Comparison of ENCODE assay signal across 10 cellular contexts in the genomic region with DNA sequence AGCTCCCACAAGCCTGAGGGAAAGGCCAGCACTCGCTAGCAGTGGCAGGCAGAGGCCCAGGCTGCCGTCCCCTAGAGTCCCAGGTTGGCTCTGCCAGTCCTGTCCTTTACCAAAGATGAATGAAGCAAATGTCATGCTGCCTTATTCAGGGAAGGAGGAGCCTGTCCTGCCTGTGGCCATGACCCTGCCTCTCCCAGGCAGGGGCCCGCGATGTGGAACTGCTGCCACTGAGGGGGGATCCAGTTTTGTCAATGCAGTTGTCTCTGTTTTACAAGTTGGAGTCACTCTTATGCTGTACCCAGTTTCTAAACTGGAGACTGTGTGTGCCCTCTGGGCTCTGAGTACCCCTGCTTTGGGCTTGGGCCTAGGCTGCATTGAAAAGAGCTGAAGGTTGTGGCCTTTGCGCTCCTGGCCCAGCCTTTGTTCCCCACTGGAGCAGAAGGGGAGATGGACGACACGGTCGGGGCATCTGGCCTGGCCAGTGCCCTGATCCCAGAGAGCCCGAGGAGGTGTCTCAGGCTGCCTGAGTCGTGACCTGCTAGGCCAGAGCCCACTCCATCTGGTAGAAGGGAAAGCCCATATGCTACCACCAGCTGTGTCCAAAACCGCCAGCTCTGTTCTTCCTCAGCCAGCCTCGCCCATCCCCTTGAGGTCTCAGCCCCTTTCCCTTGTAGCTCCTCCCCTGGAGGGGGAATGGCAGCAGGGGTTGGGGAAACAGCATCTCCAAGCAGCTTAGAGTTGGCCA. TPM values are rescaled to one million over a fixed set of nuclear protein-coding genes. Genes with fewer than 3 reads are reported as not detected.
A peak's percentile ranks its signal among the peaks of the same experiment; 100 is the strongest.
DNase-seq lines count a peak whose midpoint lies in the region; ATAC-seq and TF ChIP-seq lines count a peak whose summit lies in the region.
"Had no signal": no experiment of that assay in that cellular context is flagged by ENCODE, and none has a peak within 500 bp of the region (broad histone marks: within the 10 kb centered on the region; RNA-seq: fewer than 3 reads in every experiment).

No MANE protein-coding gene starts in this region.

- H3K4me1 ChIP-seq in SK-N-SH (ENCODE audit: control insufficient read depth in 1 of 2, insufficient read depth in 2 of 2, low read depth in 1 of 2, low read length in 1 of 2) = peaks cover 0 to 53% of the 10 kb centered on the region in 2 experiments; a peak in 2 of 4 replicates

- peaks cover 29 to 62% of the 10 kb centered on the region in 2 experiments for H3K36me3 ChIP-seq in SK-N-SH (replicated peaks in 1 of 2; ENCODE audit: control insufficient read depth in 1 of 2, insufficient read depth in 2 of 2, low read length in 1 of 2)

- no peaks in the 10 kb centered on the region for H3K27me3 ChIP-seq in SK-N-SH (ENCODE audit: insufficient read depth)

- CTCF ChIA-PET in SK-N-SH (lab: Yijun Ruan, JAX) = interaction anchor here (0.8 to 14.8 kb wide), 11 partner anchors 14 to 269 kb away, joined by 3 to 233 read pairs (median 5); no protein-coding TSS in a partner anchor

- peaks cover 11% of the 10 kb centered on the region for H4K20me1 ChIP-seq in SK-N-SH (ENCODE audit: insufficient read depth)

- TF ChIP-seq EP300 in SK-N-SH (IDR thresholded peaks at IDR 0.05; ENCODE audit: borderline replicate concordance in 1 of 2, low read depth in 1 of 2, low read length in 1 of 2) = no peak

- no peaks in the 10 kb centered on the region for H3K9me2 ChIP-seq in SK-N-SH

- H2AFZ ChIP-seq in SK-N-SH (ENCODE audit: low read depth) = no peak overlapping the region

- no peaks in the 10 kb centered on the region for H3K9me3 Mint-ChIP-seq in stimulated activated naive CD8-positive, alpha-beta T cell treated with anti-CD3 and anti-CD28 coated beads, Interleukin-15, Interleukin-2, amounts not matched to agents 100 ng/mL and 50 ng/mL, for 24 hours
- H3K9me3 Mint-ChIP-seq in glutamatergic neuron (ENCODE audit: unreplicated experiment) = peaks cover 30% of the 10 kb centered on the region

- H3K4me3 ChIP-seq in SK-N-SH (ENCODE audit: low read depth in 2 of 2, low read length in 1 of 2) = no peak overlapping the region

- no peak overlapping the region for H3K9ac ChIP-seq in SK-N-SH
- H3K9ac ChIP-seq: KMS-11 had no signal

- H3K27me3 Mint-ChIP-seq in stimulated activated naive CD8-positive, alpha-beta T cell treated with anti-CD3 and anti-CD28 coated beads, Interleukin-15, Interleukin-2, amounts not matched to agents 100 ng/mL and 50 ng/mL, for 24 hours = no peaks in the 10 kb centered on the region
- H3K27me3 Mint-ChIP-seq in glutamatergic neuron (ENCODE audit: unreplicated experiment) = peaks cover 28% of the 10 kb centered on the region

- no peak for ATAC-seq in stimulated activated naive CD8-positive, alpha-beta T cell treated with anti-CD3 and anti-CD28 coated beads, Interleukin-15, Interleukin-2, amounts not matched to agents 100 U/mL and 50 U/mL, for 24 hours
- no peak for ATAC-seq in HG03095 (IDR thresholded peaks at IDR 0.05; ENCODE audit: unreplicated experiment)
- no peak for ATAC-seq in GM18907 (IDR thresholded peaks at IDR 0.05; ENCODE audit: unreplicated experiment)

- no peaks in the 10 kb centered on the region for H3K9me3 ChIP-seq in SK-N-SH

- no peak overlapping the region for H3K4me3 Mint-ChIP-seq in stimulated activated naive CD8-positive, alpha-beta T cell treated with anti-CD3 and anti-CD28 coated beads, Interleukin-15, Interleukin-2, amounts not matched to agents 100 ng/mL and 50 ng/mL, for 24 hours
- peak overlapping the region; percentile 68 for H3K4me3 Mint-ChIP-seq in glutamatergic neuron (ENCODE audit: unreplicated experiment)

- H3K27ac Mint-ChIP-seq in stimulated activated naive CD8-positive, alpha-beta T cell treated with anti-CD3 and anti-CD28 coated beads, Interleukin-15, Interleukin-2, amounts not matched to agents 100 ng/mL and 50 ng/mL, for 24 hours = peak overlapping the region; percentile 52
- peak overlapping the region; percentile 99 for H3K27ac Mint-ChIP-seq in glutamatergic neuron (ENCODE audit: unreplicated experiment)

- POLR2A ChIA-PET in SK-N-SH (lab: Yijun Ruan, JAX) = interaction anchor here (0.6 to 5.1 kb wide), 19 partner anchors 11 to 855 kb away, joined by 3 to 36 read pairs (median 3); a partner anchor contains a TSS

- peaks cover 45% of the 10 kb centered on the region for H3F3A ChIP-seq in SK-N-SH (replicated peaks; ENCODE audit: insufficient read depth)

- peaks cover 58% of the 10 kb centered on the region for H3K4me1 Mint-ChIP-seq in stimulated activated naive CD8-positive, alpha-beta T cell treated with anti-CD3 and anti-CD28 coated beads, Interleukin-15, Interleukin-2, amounts not matched to agents 100 ng/mL and 50 ng/mL, for 24 hours (ENCODE audit: low read depth)
- H3K4me1 Mint-ChIP-seq in glutamatergic neuron (ENCODE audit: low read depth, unreplicated experiment) = peaks cover 55% of the 10 kb centered on the region

- no peak overlapping the region for H3K4me2 ChIP-seq in SK-N-SH
- H3K4me2 ChIP-seq: KMS-11 had no signal

- 81% methylated on average over 9 of the region's 12 CpGs for WGBS in SK-N-SH (ENCODE audit: low lambda C conversion rate)

- peaks cover 17% of the 10 kb centered on the region; the same call in 1 of the 2 replicates for H3K79me2 ChIP-seq in SK-N-SH (ENCODE audit: insufficient read depth)

- TF ChIP-seq RAD21 in SK-N-SH (IDR thresholded peaks at IDR 0.05; ENCODE audit: low read length) = no peak

- TF ChIP-seq CTCF in SK-N-SH (IDR thresholded peaks at IDR 0.05) = no peak
- no peak for TF ChIP-seq CTCF in glutamatergic neuron (IDR thresholded peaks at IDR 0.05; ENCODE audit: partially characterized antibody, unreplicated experiment)

- peak overlapping the region in 1 of 2 experiments; percentile 80; a peak in 2 of 4 replicates for H3K27ac ChIP-seq in SK-N-SH (ENCODE audit: low read depth in 2 of 2, low read length in 1 of 2)
- H3K27ac ChIP-seq: KMS-11 had no signal

- DNase-seq in stimulated activated naive CD8-positive, alpha-beta T cell treated with anti-CD3 and anti-CD28 coated beads, Interleukin-15, Interleukin-2, amounts not matched to agents 100 U/mL and 50 U/mL, for 24 hours = no peak
- DNase-seq in SK-N-SH (peak; percentile 84), glutamatergic neuron (peak; percentile 91), ureter (ENCODE audit: low spot score) (no peak), NCI-H1436 treated with DMSO at 0.1 percent for 48 hours (lab: John Stamatoyannopoulos, UW) (no peak)
- DNase-seq: occipital lobe had no signal

- peaks cover 24% of the 10 kb centered on the region for H3K36me3 Mint-ChIP-seq in stimulated activated naive CD8-positive, alpha-beta T cell treated with anti-CD3 and anti-CD28 coated beads, Interleukin-15, Interleukin-2, amounts not matched to agents 100 ng/mL and 50 ng/mL, for 24 hours (ENCODE audit: low read depth)
- no peaks in the 10 kb centered on the region for H3K36me3 Mint-ChIP-seq in glutamatergic neuron (ENCODE audit: unreplicated experiment)

TF ChIP-seq in SK-N-SH, 30 proteins besides CTCF, POLR2A, EP300 and RAD21:
- 0 out of 2 replicates have a peak, but pooled peaks have one; percentile 10 for TF ChIP-seq POLR2AphosphoS5 (IDR thresholded peaks at IDR 0.05; ENCODE audit: low read depth, low read length)
- TF ChIP-seq, protein P1, sequence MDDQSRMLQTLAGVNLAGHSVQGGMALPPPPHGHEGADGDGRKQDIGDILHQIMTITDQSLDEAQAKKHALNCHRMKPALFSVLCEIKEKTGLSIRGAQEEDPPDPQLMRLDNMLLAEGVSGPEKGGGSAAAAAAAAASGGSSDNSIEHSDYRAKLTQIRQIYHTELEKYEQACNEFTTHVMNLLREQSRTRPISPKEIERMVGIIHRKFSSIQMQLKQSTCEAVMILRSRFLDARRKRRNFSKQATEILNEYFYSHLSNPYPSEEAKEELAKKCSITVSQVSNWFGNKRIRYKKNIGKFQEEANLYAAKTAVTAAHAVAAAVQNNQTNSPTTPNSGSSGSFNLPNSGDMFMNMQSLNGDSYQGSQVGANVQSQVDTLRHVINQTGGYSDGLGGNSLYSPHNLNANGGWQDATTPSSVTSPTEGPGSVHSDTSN (IDR thresholded peaks at IDR 0.05) = peak; percentile 9; the same call in 1 of the 2 replicates
- no peak for TF ChIP-seq RCOR1 (IDR thresholded peaks at IDR 0.05; ENCODE audit: low read length)
- peak; percentile 37 for TF ChIP-seq CHD2 (IDR thresholded peaks at IDR 0.05; ENCODE audit: low read length, partially characterized antibody)
- TF ChIP-seq EZH2phosphoT487 (IDR thresholded peaks at IDR 0.05; ENCODE audit: borderline replicate concordance, low read depth) = no peak

RNA-seq across cellular contexts. Expression of a gene that starts 5.5 kb away (rescaled TPM):
- 75.1 and 78.0 TPM in 2 replicates for polyA plus RNA-seq in SK-N-SH (2012; rRNA removed)
- 27.3 and 43.1 TPM in 2 replicates for polyA plus RNA-seq in SK-N-SH (2012; cell fraction: cytosol; rRNA removed)
- polyA plus RNA-seq in SK-N-SH (2012; cell fraction: nucleus; rRNA removed) = 273 and 322 TPM in 2 replicates
- total RNA-seq in glutamatergic neuron (ENCODE audit: unreplicated experiment) (311 TPM), ureter (13.8 TPM)

RNA-seq across cellular contexts. Expression of a gene that starts 47.2 kb away (rescaled TPM):
- 37.3 and 45.0 TPM in 2 replicates for polyA plus RNA-seq in SK-N-SH (2012; rRNA removed)
- polyA plus RNA-seq in SK-N-SH (2012; cell fraction: cytosol; rRNA removed) = 24.8 and 31.1 TPM in 2 replicates
- 159 and 201 TPM in 2 replicates for polyA plus RNA-seq in SK-N-SH (2012; cell fraction: nucleus; rRNA removed)
- total RNA-seq in glutamatergic neuron (ENCODE audit: unreplicated experiment) (58.8 TPM), ureter (58.6 TPM)

Comparison
In these comparisons a context has a peak if more than half of its experiments do, and no peak if none do; other contexts are left out.
1. DNase-seq: peak in SK-N-SH (single experiment) and glutamatergic neuron (single experiment); none in stimulated activated naive CD8-positive, alpha-beta T cell treated with anti-CD3 and anti-CD28 coated beads, Interleukin-15, Interleukin-2, amounts not matched to agents 100 U/mL and 50 U/mL, for 24 hours (single experiment), ureter (single experiment) and NCI-H1436 treated with DMSO at 0.1 percent for 48 hours (single experiment).
2. RNA of a gene that starts 5.5 kb away (total RNA-seq): 311 TPM in glutamatergic neuron (single experiment); 13.8 TPM in ureter (single experiment); every median in the first group is over 10 times any median in the second.